ENCODE assay signal across 12 cellular contexts in genomic region chr9:31445960-31446359, GRCh38.
A peak's percentile ranks its signal among the peaks of the same experiment; 100 is the strongest.
DNase-seq lines count a peak whose midpoint lies in the region; ATAC-seq and TF ChIP-seq lines count a peak whose summit lies in the region.
"Had no signal": no experiment of that assay in that cellular context is flagged by ENCODE, and none has a peak within 500 bp of the region (broad histone marks: within the 10 kb centered on the region; RNA-seq: fewer than 3 reads in every experiment).

No MANE protein-coding gene starts in this region.

- H2BK15ac ChIP-seq in neuronal stem cell (ENCODE audit: low read length): no peak overlapping the region

- intact Hi-C loops in psoas muscle (cut with DNase I): no loop called here
- intact Hi-C loops in heart right ventricle (cut with DNase I): no loop called here

- H3K4me1 ChIP-seq in GM23338 (ENCODE audit: insufficient read depth): no peaks in the 10 kb centered on the region
- peaks cover 0 to 15% of the 10 kb centered on the region in 2 donors for H3K4me1 ChIP-seq in neuronal stem cell (ENCODE audit: control insufficient read depth in 2 of 2, insufficient read depth in 1 of 2, low read depth in 1 of 2, low read length in 2 of 2)
- no peaks in the 10 kb centered on the region for H3K4me1 ChIP-seq in psoas muscle
- no peaks in the 10 kb centered on the region for H3K4me1 ChIP-seq in heart right ventricle

- H3K4me3 Mint-ChIP-seq in GM23338: no peak overlapping the region

- no peaks in the 10 kb centered on the region for H3K27me3 ChIP-seq in GM23338 (ENCODE audit: insufficient read depth)
- no peaks in the 10 kb centered on the region for H3K27me3 ChIP-seq in neuronal stem cell (ENCODE audit: control insufficient read depth in 3 of 3, insufficient read depth in 3 of 3, low read depth in 1 of 3, low read length in 3 of 3)
- H3K27me3 ChIP-seq in psoas muscle (ENCODE audit: insufficient read depth in 3 of 3, low read length in 2 of 3): no peaks in the 10 kb centered on the region
- no peaks in the 10 kb centered on the region for H3K27me3 ChIP-seq in heart right ventricle

- no peak overlapping the region for H3K4ac ChIP-seq in neuronal stem cell (ENCODE audit: low read length)

- H3K27me3 Mint-ChIP-seq in GM23338 (ENCODE audit: insufficient read depth, low read depth, poor library complexity): peaks cover 4% of the 10 kb centered on the region

- no peak overlapping the region for H3K27ac ChIP-seq in GM23338 (ENCODE audit: low read depth)
- no peak overlapping the region for H3K27ac ChIP-seq in neuronal stem cell (replicated peaks; ENCODE audit: low read length)
- no peak overlapping the region for H3K27ac ChIP-seq in psoas muscle
- H3K27ac ChIP-seq in heart right ventricle: no peak overlapping the region
- H3K27ac ChIP-seq: 22Rv1, GM23248 had no signal

- no peaks in the 10 kb centered on the region for H3K9me2 ChIP-seq in GM23338 (ENCODE audit: insufficient read depth)

- no peak overlapping the region for H3K23ac ChIP-seq in neuronal stem cell (ENCODE audit: low read depth, low read length, poor library complexity)

- H3K36me3 ChIP-seq in GM23338 (ENCODE audit: insufficient read depth) (no peaks in the 10 kb centered on the region), neuronal stem cell (replicated peaks in 1 of 2; ENCODE audit: control insufficient read depth in 2 of 2, insufficient read depth in 2 of 2, low read length in 2 of 2) (no peaks in the 10 kb centered on the region), psoas muscle (ENCODE audit: insufficient read depth in 1 of 2, low read depth in 1 of 2) (no peaks in the 10 kb centered on the region), heart right ventricle (no peaks in the 10 kb centered on the region)

- no peak overlapping the region for H3K9ac ChIP-seq in neuronal stem cell (ENCODE audit: low read depth, low read length, poor library complexity)
- H3K9ac ChIP-seq: GM23248 had no signal

- H3K79me2 ChIP-seq in GM23338 (replicated peaks; ENCODE audit: insufficient read depth): no peaks in the 10 kb centered on the region

- no peak overlapping the region for H3K14ac ChIP-seq in neuronal stem cell (ENCODE audit: low read length)

- H3K4me3 ChIP-seq in GM23338: no peak overlapping the region
- no peak overlapping the region for H3K4me3 ChIP-seq in neuronal stem cell (ENCODE audit: low read length in 2 of 2)
- no peak overlapping the region for H3K4me3 ChIP-seq in psoas muscle
- no peak overlapping the region for H3K4me3 ChIP-seq in heart right ventricle
- H3K4me3 ChIP-seq: GM23248 had no signal

- no peaks in the 10 kb centered on the region for H3K9me3 Mint-ChIP-seq in GM23338

- peak overlapping the region; percentile 33; the same call in 1 of the 2 replicates for H3K27ac Mint-ChIP-seq in GM23338

- H2BK120ac ChIP-seq in neuronal stem cell (ENCODE audit: low read depth, low read length): no peak overlapping the region

- H3K4me1 Mint-ChIP-seq in GM23338: peaks cover 9% of the 10 kb centered on the region

- H3K9me3 ChIP-seq in neuronal stem cell (replicated peaks in 1 of 2; ENCODE audit: control insufficient read depth in 2 of 2, insufficient read depth in 1 of 2, low read depth in 1 of 2, low read length in 2 of 2) (no peaks in the 10 kb centered on the region), psoas muscle (no peaks in the 10 kb centered on the region), heart right ventricle (no peaks in the 10 kb centered on the region)

- no CpG with 5 or more reads among the region's 4 CpGs for WGBS in neuronal stem cell (ENCODE audit: extremely low coverage in 2 of 2, insufficient read length in 2 of 2, insufficient replicate concordance in 1 of 2), 2 donors
- 93 to 95% (median 94%) methylated on average over 4 of the region's 4 CpGs for WGBS in psoas muscle, 3 donors
- 95% methylated on average over 4 of the region's 4 CpGs for WGBS in heart right ventricle, 2 donors

- H2BK5ac ChIP-seq in neuronal stem cell (ENCODE audit: low read length): no peak overlapping the region

- no peaks in the 10 kb centered on the region for H3F3A ChIP-seq in GM23338 (replicated peaks; ENCODE audit: low read depth)

- no peaks in the 10 kb centered on the region for H3K36me3 Mint-ChIP-seq in GM23338 (ENCODE audit: low read depth)

- H3K79me1 ChIP-seq in neuronal stem cell (ENCODE audit: low read depth, low read length): no peaks in the 10 kb centered on the region

- TF ChIP-seq CTCF in GM23338 (conservative IDR thresholded peaks at IDR 0.05; ENCODE audit: low read depth in 2 of 2) (no peak), psoas muscle (IDR thresholded peaks at IDR 0.05) (no peak), heart right ventricle (IDR thresholded peaks at IDR 0.05) (no peak)

- H4K20me1 ChIP-seq in GM23338 (replicated peaks; ENCODE audit: insufficient read depth): no peaks in the 10 kb centered on the region

- H2AFZ ChIP-seq in GM23338 (no peak overlapping the region), neuronal stem cell (ENCODE audit: low read length) (peak overlapping the region; percentile 46)
- H2AFZ ChIP-seq: GM23248 had no signal

- H3K4me2 ChIP-seq in GM23338 (no peak overlapping the region), neuronal stem cell (ENCODE audit: insufficient read depth, low read length, poor library complexity, severe bottlenecking) (no peak overlapping the region)

- H2BK12ac ChIP-seq in neuronal stem cell (ENCODE audit: low read length): no peak overlapping the region

- no peak overlapping the region for H3K18ac ChIP-seq in neuronal stem cell (ENCODE audit: low read length)

- no peak overlapping the region for H2AK5ac ChIP-seq in neuronal stem cell (ENCODE audit: low read depth, low read length)

- ATAC-seq in GM23338 (no peak), HG03442 (IDR thresholded peaks at IDR 0.05; ENCODE audit: unreplicated experiment) (peak; percentile 62), psoas muscle (no peak), heart right ventricle (no peak)

- no peak overlapping the region for H4K8ac ChIP-seq in neuronal stem cell (ENCODE audit: low read depth, low read length)

- peak; percentile 19 for DNase-seq in DMS53 (lab: John Stamatoyannopoulos, UW)
- DNase-seq in DMS53 treated with DMSO at 0.1 percent for 48 hours (lab: John Stamatoyannopoulos, UW; ENCODE audit: unreplicated experiment): no peak
- DNase-seq in GM23338 (ENCODE audit: low spot score): peak; percentile 9
- DNase-seq in neuronal stem cell (ENCODE audit: low spot score): no peak
- DNase-seq in psoas muscle: no peak
- DNase-seq in heart right ventricle: no peak
- no peak for DNase-seq in SW 1271 (lab: John Stamatoyannopoulos, UW)
- DNase-seq: DMS79 treated with DMSO at 0.1 percent for 48 hours, GM23248, NCI-H526 had no signal

- no peak overlapping the region for H4K91ac ChIP-seq in neuronal stem cell (ENCODE audit: low read depth, low read length, poor library complexity)

TF ChIP-seq in GM23338, 12 proteins besides CTCF, POLR2A, EP300 and RAD21 (continues in another document):
- TF ChIP-seq EZH2 (IDR thresholded peaks at IDR 0.05; ENCODE audit: low read depth, unreplicated experiment) (no peak), CREB1 (CRISPR knock-in tag; IDR thresholded peaks at IDR 0.05; ENCODE audit: low read depth) (no peak)

Comparison
In these comparisons a context has a peak if more than half of its experiments do, and no peak if none do; other contexts are left out.
1. DNase-seq: peak in DMS53 (single experiment) and GM23338 (single experiment); none in DMS53 treated with DMSO at 0.1 percent for 48 hours (single experiment), neuronal stem cell (single experiment), psoas muscle (0 of 2), heart right ventricle (0 of 2) and SW 1271 (0 of 2).